In the genomic region with DNA sequence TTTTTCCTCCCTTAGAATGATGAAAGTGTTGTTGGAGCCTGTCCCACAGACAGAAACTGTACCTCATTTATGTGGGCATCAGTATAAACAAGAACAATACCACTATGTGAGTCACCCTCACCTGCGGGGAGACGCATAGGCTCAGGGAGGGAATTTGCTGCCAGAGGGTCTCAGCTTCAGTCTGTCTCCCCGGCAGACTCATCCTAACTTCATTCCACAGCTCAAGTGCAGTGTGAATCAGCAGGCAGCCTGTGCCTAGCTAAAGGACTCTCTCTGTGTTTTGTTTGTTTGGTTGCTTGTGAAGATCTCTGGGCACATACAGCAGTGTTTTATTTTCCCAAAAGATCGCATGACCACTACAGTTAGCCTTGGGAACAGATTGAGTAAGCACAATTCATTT, we compare ENCODE assay signal across 10 cellular contexts.
DNase-seq lines count a peak whose midpoint lies in the region; ATAC-seq and TF ChIP-seq lines count a peak whose summit lies in the region.
"Had no signal": no experiment of that assay in that cellular context is flagged by ENCODE, and none has a peak within 500 bp of the region (broad histone marks: within the 10 kb centered on the region; RNA-seq: fewer than 3 reads in every experiment).

No MANE protein-coding gene starts in this region.

- ATAC-seq in T-cell (replicated peaks in 1 of 4): peak; percentile 33 to 52 (median 47)
- ATAC-seq in gastrocnemius medialis: peak; percentile 72 to 86
- ATAC-seq in GM18519 (IDR thresholded peaks at IDR 0.05; ENCODE audit: low FRiP score, unreplicated experiment): no peak
- ATAC-seq: GM12878 had no signal

- in situ Hi-C loops in gastrocnemius medialis (cut with MboI; ENCODE audit: low sequenced_read_pairs in 4 of 4): no loop called here

- no peaks in the 10 kb centered on the region for H3K27me3 ChIP-seq in gastrocnemius medialis

- peaks cover 5 to 16% (median 14%) of the 10 kb centered on the region in 3 donors for H3K4me1 Mint-ChIP-seq in T-cell

- H3K4me3 ChIP-seq in gastrocnemius medialis: no peak overlapping the region
- H3K4me3 ChIP-seq: GM12878 had no signal

- H3K27me3 Mint-ChIP-seq in T-cell: no peaks in the 10 kb centered on the region

- H3K27ac ChIP-seq in gastrocnemius medialis: peak overlapping the region; percentile 47 to 70 (median 57)

- POLR2A ChIA-PET in T-cell (lab: Charles Lee): interaction anchor here in 1 of 2 donors (1.0 to 1.3 kb wide), 4 partner anchors 8 to 97 kb away, joined by 3 to 15 read pairs (median 4); no protein-coding TSS in a partner anchor

- H3K36me3 Mint-ChIP-seq in T-cell: peaks cover 27% of the 10 kb centered on the region

- CTCF ChIA-PET in T-cell (lab: Charles Lee): interaction anchor here in 1 of 2 donors (0.7 to 1.5 kb wide), 5 partner anchors 13 to 127 kb away, joined by 3 read pairs; no protein-coding TSS in a partner anchor

- intact Hi-C loops in gastrocnemius medialis (cut with DNase I; ENCODE audit: low total_unique reads): no loop called here

- H3K9me3 ChIP-seq in gastrocnemius medialis: no peaks in the 10 kb centered on the region

- peak overlapping the region in 2 of 3 donors; percentile 37 to 45 for H3K4me3 Mint-ChIP-seq in T-cell

- TF ChIP-seq CTCF in gastrocnemius medialis (IDR thresholded peaks at IDR 0.05 in 4 of 5, conservative IDR thresholded peaks at IDR 0.05 in 1 of 5): no peak

- TF ChIP-seq POLR2A in gastrocnemius medialis (IDR thresholded peaks at IDR 0.05): no peak

- DNase-seq in HK-2 (ENCODE audit: unreplicated experiment) (peak; percentile 17), T-cell (peak in 3 of 34 experiments; percentile 13 to 65 (median 58)), dermis blood vessel endothelial cell (peak; percentile 61), gastrocnemius medialis (no peak), NCI-H748 (lab: John Stamatoyannopoulos, UW; ENCODE audit: unreplicated experiment) (no peak), iPS-NIHi11 (ENCODE audit: low spot score) (no peak), GF-D8 (lab: John Stamatoyannopoulos, UW) (no peak)
- DNase-seq: NCI-H2107 had no signal

- peaks cover 14 to 19% of the 10 kb centered on the region in 2 donors for H3K4me1 ChIP-seq in gastrocnemius medialis

- peak overlapping the region in 1 of 2 donors; percentile 82 for H3K27ac Mint-ChIP-seq in T-cell

- H3K9me3 Mint-ChIP-seq in T-cell: peaks cover 0 to 10% (median 4%) of the 10 kb centered on the region in 3 donors

- no peaks in the 10 kb centered on the region for H3K36me3 ChIP-seq in gastrocnemius medialis

Comparison
In these comparisons a context has a peak if more than half of its experiments do, and no peak if none do; other contexts are left out.
1. DNase-seq: peak in HK-2 (single experiment) and dermis blood vessel endothelial cell (single experiment); none in gastrocnemius medialis (0 of 2), NCI-H748 (single experiment), iPS-NIHi11 (single experiment) and GF-D8 (single experiment).